17 cellular contexts compared by ENCODE assay signal in the genomic region with DNA sequence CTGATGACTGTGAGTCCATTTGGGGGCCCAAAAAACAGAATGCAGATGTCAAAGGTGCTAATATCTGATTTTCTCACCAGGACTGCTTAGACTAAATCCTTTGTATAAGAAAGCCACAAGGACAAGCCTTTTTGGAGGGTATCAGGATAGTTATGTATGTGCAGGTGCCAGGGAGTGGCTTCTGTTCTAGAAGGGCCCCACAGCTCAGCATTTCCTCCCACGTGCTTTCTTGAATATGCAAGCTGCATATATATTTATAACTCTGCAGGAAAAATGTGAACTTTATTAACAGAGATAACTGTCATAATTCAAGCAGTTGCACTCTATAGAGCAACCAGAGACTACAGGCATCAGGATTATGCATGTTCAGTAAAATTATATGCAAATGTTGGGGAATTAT.
"Had no signal": no experiment of that assay in that cellular context is flagged by ENCODE, and none has a peak within 500 bp of the region (broad histone marks: within the 10 kb centered on the region; RNA-seq: fewer than 3 reads in every experiment).

No MANE protein-coding gene starts in this region.

- H3K4me1 ChIP-seq: right lobe of liver, transverse colon had no signal

- H3K4me1 Mint-ChIP-seq: naive thymus-derived CD8-positive, alpha-beta T cell; neural crest cell; stimulated activated effector memory CD8-positive, alpha-beta T cell treated with anti-CD3 and anti-CD28 coated beads, Interleukin-12 subunit alpha, Interleukin-12 subunit beta, amount 100 ng/mL, for 72 hours had no signal

- H3K4me3 ChIP-seq: coronary artery, heart right ventricle, mucosa of descending colon, ovary, right lobe of liver, transverse colon had no signal

- H3K36me3 Mint-ChIP-seq: stimulated activated effector memory CD8-positive, alpha-beta T cell treated with anti-CD3 and anti-CD28 coated beads, Interleukin-12 subunit alpha, Interleukin-12 subunit beta, amount 100 ng/mL, for 72 hours had no signal

- DNase-seq: effector CD4-positive, alpha-beta T cell; endodermal cell; erythroblast; foreskin melanocyte; heart right ventricle; mammary epithelial cell; mucosa of descending colon; naive thymus-derived CD8-positive, alpha-beta T cell; ovary; right lobe of liver; stimulated activated CD4-positive, alpha-beta T cell treated with anti-CD3 and anti-CD28 coated beads, Interleukin-4, amount 100 ng/mL, for 1 hour; stimulated activated CD8-positive, alpha-beta memory T cell treated with anti-CD3 and anti-CD28 coated beads, Interleukin-4, amount 100 ng/mL, for 48 hours; transverse colon had no signal

- H3K9me3 Mint-ChIP-seq: endodermal cell; stimulated activated effector memory CD8-positive, alpha-beta T cell treated with anti-CD3 and anti-CD28 coated beads, Interleukin-12 subunit alpha, Interleukin-12 subunit beta, amount 100 ng/mL, for 72 hours had no signal

- ATAC-seq: heart right ventricle; mucosa of descending colon; naive thymus-derived CD8-positive, alpha-beta T cell; right lobe of liver; stimulated activated effector memory CD8-positive, alpha-beta T cell treated with anti-CD3 and anti-CD28 coated beads, Interleukin-12 subunit alpha, Interleukin-12 subunit beta, amount 100 ng/mL, for 72 hours had no signal

- H3K27ac ChIP-seq: coronary artery, ovary, right lobe of liver, transverse colon had no signal

- H3K27me3 Mint-ChIP-seq: stimulated activated naive CD8-positive, alpha-beta T cell treated with anti-CD3 and anti-CD28 coated beads, Interleukin-15, Interleukin-2, amounts not matched to agents 100 ng/mL and 50 ng/mL, for 24 hours had no signal

- H3K27me3 ChIP-seq: heart right ventricle, ovary, right lobe of liver, transverse colon had no signal

- H3K36me3 ChIP-seq: heart right ventricle, ovary, right lobe of liver, transverse colon had no signal

- H3K27ac Mint-ChIP-seq: endodermal cell; naive thymus-derived CD8-positive, alpha-beta T cell; stimulated activated effector memory CD8-positive, alpha-beta T cell treated with anti-CD3 and anti-CD28 coated beads, Interleukin-12 subunit alpha, Interleukin-12 subunit beta, amount 100 ng/mL, for 72 hours; stimulated activated naive CD8-positive, alpha-beta T cell treated with anti-CD3 and anti-CD28 coated beads, Interleukin-15, Interleukin-2, amounts not matched to agents 100 ng/mL and 50 ng/mL, for 24 hours had no signal

- H3K4me3 Mint-ChIP-seq: endodermal cell; naive thymus-derived CD8-positive, alpha-beta T cell; neural crest cell; stimulated activated effector memory CD8-positive, alpha-beta T cell treated with anti-CD3 and anti-CD28 coated beads, Interleukin-12 subunit alpha, Interleukin-12 subunit beta, amount 100 ng/mL, for 72 hours; stimulated activated naive CD8-positive, alpha-beta T cell treated with anti-CD3 and anti-CD28 coated beads, Interleukin-15, Interleukin-2, amounts not matched to agents 100 ng/mL and 50 ng/mL, for 24 hours had no signal

- H3K9me3 ChIP-seq: mucosa of descending colon, ovary, right lobe of liver, transverse colon had no signal
